Comparison of ENCODE assay signal across 22 cellular contexts in the genomic region with DNA sequence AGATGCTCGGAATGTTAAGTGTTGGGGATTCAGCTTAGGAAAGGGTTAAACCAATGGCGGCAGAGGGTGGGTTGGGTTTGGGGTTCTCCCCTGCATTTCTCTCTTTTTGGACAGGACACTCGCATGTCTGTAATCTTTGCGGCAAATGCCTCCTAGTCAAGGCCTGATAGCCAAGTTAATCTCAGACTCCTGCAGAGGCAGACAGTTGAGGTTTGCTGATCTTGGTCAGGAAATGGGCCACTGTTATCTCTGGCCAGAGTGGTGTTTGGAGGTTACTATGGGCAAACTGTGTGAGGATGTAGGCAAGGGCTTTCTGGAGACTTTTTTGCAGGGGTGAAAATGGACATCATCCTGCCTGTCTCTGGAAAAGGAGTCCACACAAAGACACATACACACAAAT.
"Had no signal": no experiment of that assay in that cellular context is flagged by ENCODE, and none has a peak within 500 bp of the region (broad histone marks: within the 10 kb centered on the region; RNA-seq: fewer than 3 reads in every experiment).

No MANE protein-coding gene starts in this region.

- H3K36me3 Mint-ChIP-seq: activated CD4-positive, alpha-beta memory T cell treated with anti-CD3 and anti-CD28 coated beads for 36 hours; activated naive CD8-positive, alpha-beta T cell treated with anti-CD3 and anti-CD28 coated beads for 36 hours; naive thymus-derived CD4-positive, alpha-beta T cell; T-cell had no signal

- H3K27me3 Mint-ChIP-seq: effector memory CD8-positive, alpha-beta T cell had no signal

- H3K27me3 ChIP-seq: colonic mucosa, dorsolateral prefrontal cortex, hepatocyte, sigmoid colon, upper lobe of left lung had no signal

- DNase-seq: activated CD4-positive, alpha-beta memory T cell treated with anti-CD3 and anti-CD28 coated beads for 36 hours; activated CD4-positive, alpha-beta T cell treated with anti-CD3 and anti-CD28 coated beads for 48 hours; activated naive CD4-positive, alpha-beta T cell treated with Interleukin-2 at 50 U/mL for 16 hours; activated naive CD8-positive, alpha-beta T cell treated with anti-CD3 and anti-CD28 coated beads for 36 hours; activated T-cell treated with anti-CD3 and anti-CD28 coated beads, Interleukin-2, amount 50 U/mL, for 48 hours; colonic mucosa; dorsolateral prefrontal cortex; effector memory CD8-positive, alpha-beta T cell; lower lobe of right lung; naive thymus-derived CD4-positive, alpha-beta T cell; retina; sigmoid colon; stimulated activated CD4-positive, alpha-beta T cell treated with anti-CD3 and anti-CD28 coated beads, Interleukin-4, amount 100 ng/mL, for 1 hour; stimulated activated naive CD8-positive, alpha-beta T cell treated with anti-CD3 and anti-CD28 coated beads, Interleukin-15, Interleukin-2, amounts not matched to agents 100 U/mL and 50 U/mL, for 24 hours; T-cell; upper lobe of left lung had no signal

- H3K36me3 ChIP-seq: colonic mucosa, lower lobe of right lung, upper lobe of left lung had no signal

- H3K4me3 ChIP-seq: colonic mucosa, dorsolateral prefrontal cortex, hepatocyte, lower lobe of right lung, sigmoid colon, upper lobe of left lung had no signal

- H3K9me3 Mint-ChIP-seq: activated CD4-positive, alpha-beta memory T cell treated with anti-CD3 and anti-CD28 coated beads for 36 hours; activated naive CD8-positive, alpha-beta T cell treated with anti-CD3 and anti-CD28 coated beads for 36 hours; effector memory CD8-positive, alpha-beta T cell; immature natural killer cell; T-cell; T-helper 2 cell treated with Interferon-gamma antibody and Interleukin-4, amounts not matched to agents 5 μg/mL and 100 μg/mL, for 36 hours had no signal

- H3K27ac Mint-ChIP-seq: activated CD4-positive, alpha-beta memory T cell treated with anti-CD3 and anti-CD28 coated beads for 36 hours; activated naive CD8-positive, alpha-beta T cell treated with anti-CD3 and anti-CD28 coated beads for 36 hours; effector memory CD8-positive, alpha-beta T cell; T-cell; T-helper 2 cell treated with Interferon-gamma antibody and Interleukin-4, amounts not matched to agents 5 μg/mL and 100 μg/mL, for 36 hours had no signal

- H3K27ac ChIP-seq: colonic mucosa, dorsolateral prefrontal cortex, hepatocyte, lower lobe of right lung, sigmoid colon, upper lobe of left lung had no signal

- FAIRE-seq: astrocyte, bronchial epithelial cell, TTC549 had no signal

- H3K4me3 Mint-ChIP-seq: activated CD4-positive, alpha-beta memory T cell treated with anti-CD3 and anti-CD28 coated beads for 36 hours; activated naive CD8-positive, alpha-beta T cell treated with anti-CD3 and anti-CD28 coated beads for 36 hours; effector memory CD8-positive, alpha-beta T cell; naive thymus-derived CD4-positive, alpha-beta T cell; T-cell; T-helper 2 cell treated with Interferon-gamma antibody and Interleukin-4, amounts not matched to agents 5 μg/mL and 100 μg/mL, for 36 hours had no signal
